In the genomic region with DNA sequence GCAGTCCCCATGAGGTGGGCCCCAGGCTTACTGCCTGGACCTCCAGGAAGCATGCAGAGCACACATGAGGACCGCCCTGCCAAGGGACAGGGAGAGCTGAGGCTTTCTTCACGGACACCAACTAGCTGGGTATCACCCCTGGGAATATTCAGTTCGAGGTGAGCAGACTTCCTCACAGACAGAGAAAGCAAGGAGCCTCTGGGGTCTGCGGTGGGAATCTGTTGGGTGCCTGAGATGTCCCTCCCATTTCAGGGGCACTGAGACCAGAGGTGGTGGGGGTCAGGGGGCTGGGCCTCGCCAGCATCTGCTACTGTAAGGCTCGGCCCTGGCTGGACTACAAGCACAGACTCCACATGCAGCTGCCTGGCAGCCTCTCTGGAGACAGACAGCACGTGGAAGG, we compare ENCODE assay signal across 20 cellular contexts.
DNase-seq lines count a peak whose midpoint lies in the region; ATAC-seq and TF ChIP-seq lines count a peak whose summit lies in the region.
"Had no signal": no experiment of that assay in that cellular context is flagged by ENCODE, and none has a peak within 500 bp of the region (broad histone marks: within the 10 kb centered on the region; RNA-seq: fewer than 3 reads in every experiment).

No MANE protein-coding gene starts in this region.

- TF ChIP-seq EP300 in esophagus muscularis mucosa (IDR thresholded peaks at IDR 0.05): no peak

- ATAC-seq in esophagus mucosa: no peak
- ATAC-seq: CD8-positive, alpha-beta T cell; HCT116 had no signal

- peak overlapping the region; percentile 22; the same call in 1 of the 2 replicates for H2AFZ ChIP-seq in OCI-LY3 (ENCODE audit: low read depth, low read length)

- H4K20me1 ChIP-seq in BLaER1 treated with 17β-estradiol and CSF1 and Interleukin-3, amounts not matched to agents 10 nM and 100 nM: no peaks in the 10 kb centered on the region; a peak in 1 of 22 replicates
- no peaks in the 10 kb centered on the region for H4K20me1 ChIP-seq in OCI-LY3 (ENCODE audit: insufficient read depth, low read length)

- H3K4me3 ChIP-seq in BLaER1 treated with 17β-estradiol and CSF1 and Interleukin-3, amounts not matched to agents 10 nM and 100 nM: no peak overlapping the region
- H3K4me3 ChIP-seq in OCI-LY3 (ENCODE audit: low read length) (no peak overlapping the region), esophagus muscularis mucosa (no peak overlapping the region)
- no peak overlapping the region for H3K4me3 ChIP-seq in effector memory CD4-positive, alpha-beta T cell (ENCODE audit: insufficient read depth, low read depth, low read length, poor library complexity, severe bottlenecking)
- H3K4me3 ChIP-seq: A549 had no signal

- peak overlapping the region in 9 of 11 experiments; percentile 24 to 62 (median 51); a peak in 16 of 22 replicates for H3K4me2 ChIP-seq in BLaER1 treated with 17β-estradiol and CSF1 and Interleukin-3, amounts not matched to agents 10 nM and 100 nM
- no peak overlapping the region for H3K4me2 ChIP-seq in OCI-LY3 (ENCODE audit: low read length)
- H3K4me2 ChIP-seq: A549 had no signal

- no peaks in the 10 kb centered on the region for H3K36me3 ChIP-seq in BLaER1 treated with 17β-estradiol and CSF1 and Interleukin-3, amounts not matched to agents 10 nM and 100 nM
- H3K36me3 ChIP-seq in OCI-LY3 (replicated peaks; ENCODE audit: low read depth, low read length) (no peaks in the 10 kb centered on the region), esophagus muscularis mucosa (no peaks in the 10 kb centered on the region)
- H3K36me3 ChIP-seq in effector memory CD4-positive, alpha-beta T cell (ENCODE audit: control insufficient read depth, insufficient read depth, low read length): no peaks in the 10 kb centered on the region
- H3K36me3 ChIP-seq: BE2C had no signal

- TF ChIP-seq POLR2A in esophagus muscularis mucosa (IDR thresholded peaks at IDR 0.05; ENCODE audit: low read depth): no peak

- peaks cover 14 to 26% (median 20%) of the 10 kb centered on the region in 11 experiments; a peak in 21 of 22 replicates for H3K9me3 ChIP-seq in BLaER1 treated with 17β-estradiol and CSF1 and Interleukin-3, amounts not matched to agents 10 nM and 100 nM (replicated peaks in 1 of 11)
- no peaks in the 10 kb centered on the region for H3K9me3 ChIP-seq in OCI-LY3 (ENCODE audit: insufficient read depth, low read length)
- peaks cover 0 to 8% (median 3%) of the 10 kb centered on the region in 4 donors for H3K9me3 ChIP-seq in esophagus muscularis mucosa
- no peaks in the 10 kb centered on the region for H3K9me3 ChIP-seq in effector memory CD4-positive, alpha-beta T cell (ENCODE audit: control insufficient read depth, low read length)
- H3K9me3 ChIP-seq: A549, BE2C, Caco-2 had no signal

- H3K27me3 ChIP-seq in BLaER1 treated with 17β-estradiol and CSF1 and Interleukin-3, amounts not matched to agents 10 nM and 100 nM: no peaks in the 10 kb centered on the region
- H3K27me3 ChIP-seq in OCI-LY3 (ENCODE audit: low read depth, low read length) (peaks cover 9% of the 10 kb centered on the region; the same call in 1 of the 2 replicates), esophagus muscularis mucosa (peaks cover 0 to 21% (median 0%) of the 10 kb centered on the region in 4 donors)
- no peaks in the 10 kb centered on the region for H3K27me3 ChIP-seq in effector memory CD4-positive, alpha-beta T cell (replicated peaks; ENCODE audit: control insufficient read depth, insufficient read depth, low read length, poor library complexity, severe bottlenecking)

- intact Hi-C loops in esophagus muscularis mucosa (cut with DNase I): no loop called here

- peaks cover 6 to 31% (median 18%) of the 10 kb centered on the region in 10 experiments for H3K4me1 ChIP-seq in BLaER1 treated with 17β-estradiol and CSF1 and Interleukin-3, amounts not matched to agents 10 nM and 100 nM
- H3K4me1 ChIP-seq in OCI-LY3 (ENCODE audit: low read length) (peaks cover 14% of the 10 kb centered on the region), esophagus muscularis mucosa (no peaks in the 10 kb centered on the region)
- H3K4me1 ChIP-seq in effector memory CD4-positive, alpha-beta T cell (ENCODE audit: control insufficient read depth, insufficient read depth, low read length, poor library complexity, severe bottlenecking): no peaks in the 10 kb centered on the region
- H3K4me1 ChIP-seq: A549, BE2C, Caco-2 had no signal

- no peak overlapping the region for H3K27ac ChIP-seq in BLaER1 treated with 17β-estradiol and CSF1 and Interleukin-3, amounts not matched to agents 10 nM and 100 nM
- no peak overlapping the region for H3K27ac ChIP-seq in OCI-LY3 (ENCODE audit: low read length)
- H3K27ac ChIP-seq in esophagus muscularis mucosa (replicated peaks in 1 of 4): no peak overlapping the region
- H3K27ac ChIP-seq in effector memory CD4-positive, alpha-beta T cell (ENCODE audit: insufficient read depth, low read length, poor library complexity, severe bottlenecking): no peak overlapping the region
- H3K27ac ChIP-seq in caudate nucleus (ENCODE audit: low read depth, low read length): no peak overlapping the region
- H3K27ac ChIP-seq: A549, C4-2B had no signal

- H3K9ac ChIP-seq in BLaER1 treated with 17β-estradiol and CSF1 and Interleukin-3, amounts not matched to agents 10 nM and 100 nM: no peak overlapping the region
- no peak overlapping the region for H3K9ac ChIP-seq in OCI-LY3 (ENCODE audit: low read length)

- DNase-seq in esophagus muscularis mucosa (ENCODE audit: extremely low spot score) (peak; percentile 75), caudate nucleus (lab: John Stamatoyannopoulos, UW) (no peak)
- no peak for DNase-seq in effector memory CD4-positive, alpha-beta T cell
- no peak for DNase-seq in stimulated activated CD4-positive, alpha-beta T cell treated with anti-CD3 and anti-CD28 coated beads, Interleukin-15, amount 100 ng/mL, for 24 hours
- DNase-seq: 8988T; ACHN; AML-193; BE2C; Caco-2; CD4-positive, CD25-positive, alpha-beta regulatory T cell; CD8-positive, alpha-beta T cell; DMS153; DND-41; H7 had no signal

- WGBS in esophagus muscularis mucosa: 74% methylated on average over 4 of the region's 7 CpGs

- H3K79me2 ChIP-seq in OCI-LY3 (ENCODE audit: low read length): no peaks in the 10 kb centered on the region

- TF ChIP-seq CTCF in OCI-LY3 (IDR thresholded peaks at IDR 0.05; ENCODE audit: low read depth, low read length) (no peak), esophagus muscularis mucosa (IDR thresholded peaks at IDR 0.05) (no peak)
